19 cellular contexts compared by ENCODE assay signal in genomic region chr6:39553811-39554802, GRCh38.
DNase-seq lines count a peak whose midpoint lies in the region; ATAC-seq and TF ChIP-seq lines count a peak whose summit lies in the region.
"Had no signal": no experiment of that assay in that cellular context is flagged by ENCODE, and none has a peak within 500 bp of the region (broad histone marks: within the 10 kb centered on the region; RNA-seq: fewer than 3 reads in every experiment).

No MANE protein-coding gene starts in this region.

- TF ChIP-seq CTCF in coronary artery (IDR thresholded peaks at IDR 0.05) (no peak), lower lobe of right lung (IDR thresholded peaks at IDR 0.05) (no peak), mesothelial cell of epicardium (IDR thresholded peaks at IDR 0.05; ENCODE audit: unreplicated experiment) (no peak)

- H3K4me3 ChIP-seq in coronary artery, result no peak overlapping the region
- no peak overlapping the region for H3K4me3 ChIP-seq in lower lobe of right lung
- H3K4me3 ChIP-seq: SJSA1, uterus had no signal

- no peak overlapping the region for H3K27ac Mint-ChIP-seq in mesothelial cell of epicardium
- H3K27ac Mint-ChIP-seq: activated T-helper 2 cell treated with anti-CD3 and anti-CD28 coated beads, Interferon-gamma antibody, Interleukin-2, Interleukin-4, amounts not matched to agents 10 μg/mL and 5 μg/mL and 100 μg/mL, durations not matched to agents 14 hours and 24 hours and 36 hours had no signal

- intact Hi-C loops in lower lobe of right lung (cut with DNase I), result no loop called here

- ATAC-seq in lower lobe of right lung (peak; percentile 36 to 43), HG03280 (IDR thresholded peaks at IDR 0.05; ENCODE audit: unreplicated experiment) (no peak)
- ATAC-seq: HepG2 had no signal

- H3K4me1 Mint-ChIP-seq in mesothelial cell of epicardium, result peaks cover 6% of the 10 kb centered on the region

- no peaks in the 10 kb centered on the region for H3K36me3 ChIP-seq in lower lobe of right lung
- H3K36me3 ChIP-seq: SJSA1, uterus had no signal

- H3K27me3 Mint-ChIP-seq in mesothelial cell of epicardium (ENCODE audit: low read depth), result peaks cover 8% of the 10 kb centered on the region

- peaks cover 5% of the 10 kb centered on the region for H3K4me1 ChIP-seq in lower lobe of right lung
- H3K4me1 ChIP-seq: SJSA1, uterus had no signal

- H3K27me3 ChIP-seq in lower lobe of right lung (ENCODE audit: low read depth), result no peaks in the 10 kb centered on the region
- H3K27me3 ChIP-seq: SJSA1, uterus had no signal

- DNase-seq in AG08395 (ENCODE audit: low spot score) (peak; percentile 23), M059J (ENCODE audit: low read depth) (peak; percentile 21), coronary artery (ENCODE audit: low spot score) (peak; percentile 74), lower lobe of right lung (no peak), mesothelial cell of epicardium (ENCODE audit: low spot score in 2 of 2, unreplicated experiment in 2 of 2) (no peak), AML-193 (lab: John Stamatoyannopoulos, UW) (no peak)
- DNase-seq in stimulated activated CD4-positive, alpha-beta T cell treated with anti-CD3 and anti-CD28 coated beads, Interleukin-1b, Interleukin-23, amount 100 ng/mL, for 48 hours, result no peak
- DNase-seq: activated CD4-positive, CD25-positive, alpha-beta regulatory T cell treated with anti-CD3 and anti-CD28 coated beads, Interleukin-2, amount 50 U/mL, for 72 hours; cortex of kidney; glutamatergic neuron; mesenchymal stem cell; MM.1S; NCI-H1694 treated with DMSO at 0.1 percent for 48 hours; NCI-H446 treated with DMSO at 0.1 percent for 48 hours; uterus had no signal

- no peaks in the 10 kb centered on the region for H3K9me3 ChIP-seq in lower lobe of right lung
- H3K9me3 ChIP-seq: SJSA1, uterus had no signal

- no peaks in the 10 kb centered on the region for H3K36me3 Mint-ChIP-seq in mesothelial cell of epicardium

- H3K4me3 Mint-ChIP-seq in mesothelial cell of epicardium, result no peak overlapping the region

- H3K27ac ChIP-seq in coronary artery (peak overlapping the region in 1 of 2 donors; percentile 76), lower lobe of right lung (no peak overlapping the region)
- H3K27ac ChIP-seq: SJSA1, uterus had no signal

- no peaks in the 10 kb centered on the region for H3K9me3 Mint-ChIP-seq in mesothelial cell of epicardium
- H3K9me3 Mint-ChIP-seq: activated T-helper 2 cell treated with anti-CD3 and anti-CD28 coated beads, Interferon-gamma antibody, Interleukin-2, Interleukin-4, amounts not matched to agents 10 μg/mL and 5 μg/mL and 100 μg/mL, durations not matched to agents 14 hours and 24 hours and 36 hours had no signal

Comparison
In these comparisons a context has a peak if more than half of its experiments do, and no peak if none do; other contexts are left out.
1. DNase-seq: peak in AG08395 (single experiment), M059J (single experiment) and coronary artery (single experiment); none in lower lobe of right lung (single experiment), mesothelial cell of epicardium (0 of 2), stimulated activated CD4-positive, alpha-beta T cell treated with anti-CD3 and anti-CD28 coated beads, Interleukin-1b, Interleukin-23, amount 100 ng/mL, for 48 hours (single experiment) and AML-193 (0 of 2).